Comparison of ENCODE assay signal across 8 cellular contexts in genomic region chr18:51668101-51668500, GRCh38.
DNase-seq lines count a peak whose midpoint lies in the region; ATAC-seq and TF ChIP-seq lines count a peak whose summit lies in the region.

No MANE protein-coding gene starts in this region.

- H3K4me1 Mint-ChIP-seq in Caco-2 (ENCODE audit: low read depth, unreplicated experiment) = no peaks in the 10 kb centered on the region
- H3K4me1 Mint-ChIP-seq in activated naive CD8-positive, alpha-beta T cell treated with anti-CD3 and anti-CD28 coated beads, Interleukin-2, amount 50 U/mL, for 24 hours = no peaks in the 10 kb centered on the region

- H3K4me1 ChIP-seq in Caco-2 = no peaks in the 10 kb centered on the region
- no peaks in the 10 kb centered on the region for H3K4me1 ChIP-seq in spleen

- BruUV-seq in Caco-2 (replicated peaks; lab: Mats Ljungman, UMichigan) = no TSS peak

- peaks cover 9% of the 10 kb centered on the region for H3K9me3 Mint-ChIP-seq in Caco-2 (ENCODE audit: unreplicated experiment)
- no peaks in the 10 kb centered on the region for H3K9me3 Mint-ChIP-seq in activated naive CD8-positive, alpha-beta T cell treated with anti-CD3 and anti-CD28 coated beads, Interleukin-2, amount 50 U/mL, for 24 hours

- H3K36me3 ChIP-seq in Caco-2 (ENCODE audit: control insufficient read depth, insufficient read depth, low read length) (no peaks in the 10 kb centered on the region), spleen (no peaks in the 10 kb centered on the region)

- CTCF ChIA-PET in Caco-2 (lab: Charles Lee) = interaction anchor here (0.6 to 1.1 kb wide), 3 partner anchors 16 to 621 kb away, joined by 3 to 4 read pairs (median 3); no protein-coding TSS in a partner anchor

- H3K4me3 ChIP-seq in Caco-2 (ENCODE audit: low read depth, low read length) (no peak overlapping the region), spleen (no peak overlapping the region)

- H3K27ac ChIP-seq in spleen = no peak overlapping the region

- no peaks in the 10 kb centered on the region for H3K36me3 Mint-ChIP-seq in Caco-2 (ENCODE audit: insufficient read depth, unreplicated experiment)
- no peaks in the 10 kb centered on the region for H3K36me3 Mint-ChIP-seq in activated naive CD8-positive, alpha-beta T cell treated with anti-CD3 and anti-CD28 coated beads, Interleukin-2, amount 50 U/mL, for 24 hours (ENCODE audit: low read depth)

- TF ChIP-seq POLR2A in spleen (IDR thresholded peaks at IDR 0.05) = no peak

- H3K27me3 ChIP-seq in Caco-2 (replicated peaks; ENCODE audit: control insufficient read depth, insufficient read depth, low read length) (no peaks in the 10 kb centered on the region; the same call in 1 of the 2 replicates), spleen (replicated peaks in 1 of 7) (peaks cover 0 to 43% (median 0%) of the 10 kb centered on the region in 7 donors)

- intact Hi-C loops in Caco-2 (cut with micrococcal nuclease; ENCODE audit: unreplicated experiment) = loop anchor here (1.0 to 5.0 kb wide), 2 partner anchors 620 to 1004 kb away; no protein-coding TSS in a partner anchor
- intact Hi-C loops in spleen (cut with DNase I; ENCODE audit: low total_unique reads) = no loop called here

- peak; percentile 43 for TF ChIP-seq CTCF in Caco-2 (IDR thresholded peaks at IDR 0.05; ENCODE audit: insufficient read depth in 1 of 2, low read depth in 1 of 2, low read length in 1 of 2, severe bottlenecking in 1 of 2, unreplicated experiment in 1 of 2)
- TF ChIP-seq CTCF in spleen (IDR thresholded peaks at IDR 0.05 in 8 of 11, conservative IDR thresholded peaks at IDR 0.05 in 3 of 11) = peak; percentile 32 to 79 (median 62)

- H3K4me3 Mint-ChIP-seq in Caco-2 (ENCODE audit: unreplicated experiment) = no peak overlapping the region
- H3K4me3 Mint-ChIP-seq in activated naive CD8-positive, alpha-beta T cell treated with anti-CD3 and anti-CD28 coated beads, Interleukin-2, amount 50 U/mL, for 24 hours = no peak overlapping the region

- 6 to 11% (median 9%) methylated on average over 10 of the region's 10 CpGs for WGBS in spleen, 5 donors

- H3K9me3 ChIP-seq in Caco-2 = no peaks in the 10 kb centered on the region
- H3K9me3 ChIP-seq in spleen = no peaks in the 10 kb centered on the region

- POLR2A ChIA-PET in Caco-2 (lab: Charles Lee) = no interaction called here

- H3K27ac Mint-ChIP-seq in Caco-2 (ENCODE audit: unreplicated experiment) = no peak overlapping the region
- H3K27ac Mint-ChIP-seq in activated naive CD8-positive, alpha-beta T cell treated with anti-CD3 and anti-CD28 coated beads, Interleukin-2, amount 50 U/mL, for 24 hours = no peak overlapping the region

- DNase-seq in Caco-2 = peak; percentile 35 to 45
- DNase-seq in HuH-7 (ENCODE audit: low spot score) = peak; percentile 10
- DNase-seq in NOMO-1 treated with DMSO at 0.1 percent for 48 hours (lab: John Stamatoyannopoulos, UW; ENCODE audit: unreplicated experiment) = peak; percentile 32
- peak; percentile 52 for DNase-seq in activated naive CD8-positive, alpha-beta T cell treated with anti-CD3 and anti-CD28 coated beads, Interleukin-2, amount 50 U/mL, for 24 hours
- peak; percentile 36 to 53 for DNase-seq in hippocampal formation (lab: John Stamatoyannopoulos, UW)
- no peak for DNase-seq in spleen

- peaks cover 11% of the 10 kb centered on the region for H3K27me3 Mint-ChIP-seq in Caco-2 (ENCODE audit: insufficient read depth, unreplicated experiment)
- H3K27me3 Mint-ChIP-seq in activated naive CD8-positive, alpha-beta T cell treated with anti-CD3 and anti-CD28 coated beads, Interleukin-2, amount 50 U/mL, for 24 hours = peaks cover 26% of the 10 kb centered on the region

- ATAC-seq in GM19463 (IDR thresholded peaks at IDR 0.05; ENCODE audit: unreplicated experiment) (peak; percentile 76), HG02763 (IDR thresholded peaks at IDR 0.05; ENCODE audit: unreplicated experiment) (no peak)
- peak; percentile 20 for ATAC-seq in activated naive CD8-positive, alpha-beta T cell treated with anti-CD3 and anti-CD28 coated beads, Interleukin-2, amount 50 U/mL, for 24 hours
